Comparison of ENCODE assay signal across 1 cellular context in the genomic region with DNA sequence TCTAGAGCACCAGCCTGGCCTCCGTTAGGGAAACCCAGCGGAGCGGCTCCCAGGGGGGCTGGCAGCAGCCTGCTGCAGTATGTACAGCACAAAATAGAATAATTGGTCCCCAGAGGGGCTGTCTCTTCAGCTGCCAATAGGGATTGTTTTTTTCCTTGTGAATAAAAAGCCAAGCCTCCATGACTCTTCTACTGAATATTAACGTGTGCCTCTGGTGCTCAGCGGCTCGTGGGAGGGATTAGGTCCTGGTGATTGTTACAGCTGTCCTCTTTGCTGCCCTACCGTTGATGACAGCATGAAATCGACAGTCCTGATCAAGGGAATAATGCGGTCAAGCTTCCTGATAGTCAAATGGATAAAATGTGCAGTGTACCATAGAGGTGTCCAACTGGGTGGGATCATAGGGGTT.
TF ChIP-seq lines count a peak whose summit lies in the region.

No MANE protein-coding gene starts in this region.

TF ChIP-seq in GM23338, 12 proteins besides CTCF, POLR2A, EP300 and RAD21 (continued from another document):
- TF ChIP-seq, protein P1, sequence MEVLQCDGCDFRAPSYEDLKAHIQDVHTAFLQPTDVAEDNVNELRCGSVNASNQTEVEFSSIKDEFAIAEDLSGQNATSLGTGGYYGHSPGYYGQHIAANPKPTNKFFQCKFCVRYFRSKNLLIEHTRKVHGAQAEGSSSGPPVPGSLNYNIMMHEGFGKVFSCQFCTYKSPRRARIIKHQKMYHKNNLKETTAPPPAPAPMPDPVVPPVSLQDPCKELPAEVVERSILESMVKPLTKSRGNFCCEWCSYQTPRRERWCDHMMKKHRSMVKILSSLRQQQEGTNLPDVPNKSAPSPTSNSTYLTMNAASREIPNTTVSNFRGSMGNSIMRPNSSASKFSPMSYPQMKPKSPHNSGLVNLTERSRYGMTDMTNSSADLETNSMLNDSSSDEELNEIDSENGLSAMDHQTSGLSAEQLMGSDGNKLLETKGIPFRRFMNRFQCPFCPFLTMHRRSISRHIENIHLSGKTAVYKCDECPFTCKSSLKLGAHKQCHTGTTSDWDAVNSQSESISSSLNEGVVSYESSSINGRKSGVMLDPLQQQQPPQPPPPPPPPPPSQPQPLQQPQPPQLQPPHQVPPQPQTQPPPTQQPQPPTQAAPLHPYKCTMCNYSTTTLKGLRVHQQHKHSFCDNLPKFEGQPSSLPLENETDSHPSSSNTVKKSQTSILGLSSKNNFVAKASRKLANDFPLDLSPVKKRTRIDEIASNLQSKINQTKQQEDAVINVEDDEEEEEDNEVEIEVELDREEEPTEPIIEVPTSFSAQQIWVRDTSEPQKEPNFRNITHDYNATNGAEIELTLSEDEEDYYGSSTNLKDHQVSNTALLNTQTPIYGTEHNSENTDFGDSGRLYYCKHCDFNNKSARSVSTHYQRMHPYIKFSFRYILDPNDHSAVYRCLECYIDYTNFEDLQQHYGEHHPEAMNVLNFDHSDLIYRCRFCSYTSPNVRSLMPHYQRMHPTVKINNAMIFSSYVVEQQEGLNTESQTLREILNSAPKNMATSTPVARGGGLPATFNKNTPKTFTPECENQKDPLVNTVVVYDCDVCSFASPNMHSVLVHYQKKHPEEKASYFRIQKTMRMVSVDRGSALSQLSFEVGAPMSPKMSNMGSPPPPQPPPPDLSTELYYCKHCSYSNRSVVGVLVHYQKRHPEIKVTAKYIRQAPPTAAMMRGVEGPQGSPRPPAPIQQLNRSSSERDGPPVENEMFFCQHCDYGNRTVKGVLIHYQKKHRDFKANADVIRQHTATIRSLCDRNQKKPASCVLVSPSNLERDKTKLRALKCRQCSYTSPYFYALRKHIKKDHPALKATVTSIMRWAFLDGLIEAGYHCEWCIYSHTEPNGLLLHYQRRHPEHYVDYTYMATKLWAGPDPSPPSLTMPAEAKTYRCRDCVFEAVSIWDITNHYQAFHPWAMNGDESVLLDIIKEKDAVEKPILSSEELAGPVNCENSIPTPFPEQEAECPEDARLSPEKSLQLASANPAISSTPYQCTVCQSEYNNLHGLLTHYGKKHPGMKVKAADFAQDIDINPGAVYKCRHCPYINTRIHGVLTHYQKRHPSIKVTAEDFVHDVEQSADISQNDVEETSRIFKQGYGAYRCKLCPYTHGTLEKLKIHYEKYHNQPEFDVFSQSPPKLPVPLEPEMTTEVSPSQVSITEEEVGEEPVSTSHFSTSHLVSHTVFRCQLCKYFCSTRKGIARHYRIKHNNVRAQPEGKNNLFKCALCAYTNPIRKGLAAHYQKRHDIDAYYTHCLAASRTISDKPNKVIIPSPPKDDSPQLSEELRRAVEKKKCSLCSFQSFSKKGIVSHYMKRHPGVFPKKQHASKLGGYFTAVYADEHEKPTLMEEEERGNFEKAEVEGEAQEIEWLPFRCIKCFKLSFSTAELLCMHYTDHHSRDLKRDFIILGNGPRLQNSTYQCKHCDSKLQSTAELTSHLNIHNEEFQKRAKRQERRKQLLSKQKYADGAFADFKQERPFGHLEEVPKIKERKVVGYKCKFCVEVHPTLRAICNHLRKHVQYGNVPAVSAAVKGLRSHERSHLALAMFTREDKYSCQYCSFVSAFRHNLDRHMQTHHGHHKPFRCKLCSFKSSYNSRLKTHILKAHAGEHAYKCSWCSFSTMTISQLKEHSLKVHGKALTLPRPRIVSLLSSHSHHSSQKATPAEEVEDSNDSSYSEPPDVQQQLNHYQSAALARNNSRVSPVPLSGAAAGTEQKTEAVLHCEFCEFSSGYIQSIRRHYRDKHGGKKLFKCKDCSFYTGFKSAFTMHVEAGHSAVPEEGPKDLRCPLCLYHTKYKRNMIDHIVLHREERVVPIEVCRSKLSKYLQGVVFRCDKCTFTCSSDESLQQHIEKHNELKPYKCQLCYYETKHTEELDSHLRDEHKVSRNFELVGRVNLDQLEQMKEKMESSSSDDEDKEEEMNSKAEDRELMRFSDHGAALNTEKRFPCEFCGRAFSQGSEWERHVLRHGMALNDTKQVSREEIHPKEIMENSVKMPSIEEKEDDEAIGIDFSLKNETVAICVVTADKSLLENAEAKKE (CRISPR knock-in tag; IDR thresholded peaks at IDR 0.05), result no peak
- TF ChIP-seq NANOG (IDR thresholded peaks at IDR 0.05; ENCODE audit: borderline replicate concordance), result no peak
